Comparison of ENCODE assay signal across 25 cellular contexts in genomic region chr9:105363842-105364241, GRCh38.
"Had no signal": no experiment of that assay in that cellular context is flagged by ENCODE, and none has a peak within 500 bp of the region (broad histone marks: within the 10 kb centered on the region; RNA-seq: fewer than 3 reads in every experiment).

No MANE protein-coding gene starts in this region.

- H3K27me3 ChIP-seq: neural progenitor cell, right lobe of liver, sigmoid colon, spleen, stomach, thyroid gland, tibial nerve, upper lobe of right lung, uterus had no signal

- H3K9ac ChIP-seq: neural progenitor cell, parathyroid adenoma had no signal

- H3K36me3 ChIP-seq: ovary, thoracic aorta, uterus had no signal

- ATAC-seq: naive thymus-derived CD4-positive, alpha-beta T cell; natural killer cell; psoas muscle; right cardiac atrium; right lobe of liver; stimulated activated memory B cell treated with anti-CD40 and anti-IgM and Interleukin-4, amounts not matched to agents 10 μg/mL and 1 μg/mL and 100 μg/mL, for 72 hours; upper lobe of right lung had no signal

- H3K27ac ChIP-seq: neural progenitor cell, ovary, parathyroid adenoma, psoas muscle, right lobe of liver, sigmoid colon, spleen, stomach, thoracic aorta, thyroid gland, tibial nerve, upper lobe of right lung, uterus had no signal

- H3K4me1 ChIP-seq: neural progenitor cell, psoas muscle, right lobe of liver, sigmoid colon, spleen, stomach, thyroid gland, tibial nerve, upper lobe of right lung, uterus had no signal

- DNase-seq: naive thymus-derived CD4-positive, alpha-beta T cell; natural killer cell; occipital lobe; ovary; psoas muscle; right cardiac atrium; right lobe of liver; sigmoid colon; spleen; stimulated activated CD4-positive, alpha-beta T cell treated with anti-CD3 and anti-CD28 coated beads, Interleukin-12 subunit alpha, Interleukin-12 subunit beta, amount 100 ng/mL, for 4 hours; stimulated activated CD4-positive, alpha-beta T cell treated with anti-CD3 and anti-CD28 coated beads, Interleukin-1b, Interleukin-23, amount 100 ng/mL, for 48 hours; stimulated activated CD4-positive, alpha-beta T cell treated with anti-CD3 and anti-CD28 coated beads, Interleukin-4, amount 100 ng/mL, for 1 hour; stimulated activated CD4-positive, alpha-beta T cell treated with anti-CD3 and anti-CD28 coated beads, Interleukin-4, amount 100 ng/mL, for 4 hours; stimulated activated CD8-positive, alpha-beta memory T cell treated with anti-CD3 and anti-CD28 coated beads, Interleukin-4, amount 100 ng/mL, for 48 hours; stimulated activated naive CD4-positive, alpha-beta T cell; stomach; thyroid gland; upper lobe of right lung; uterus had no signal

- H3K4me3 ChIP-seq: neural progenitor cell, ovary, psoas muscle, right lobe of liver, sigmoid colon, smooth muscle cell, spleen, stomach, thoracic aorta, thyroid gland, tibial nerve, upper lobe of right lung, uterus had no signal

- H3K9me3 ChIP-seq: ovary, psoas muscle, right lobe of liver, sigmoid colon, spleen, stomach, thoracic aorta, thyroid gland, tibial nerve, upper lobe of right lung, uterus had no signal
